Comparison of ENCODE assay signal across 1 cellular context in genomic region chr7:27162548-27162848, GRCh38.
TF ChIP-seq lines count a peak whose summit lies in the region.

No MANE protein-coding gene starts in this region.

TF ChIP-seq in endothelial cell of umbilical vein, 7 proteins besides CTCF, POLR2A, EP300 and RAD21:
- TF ChIP-seq JUN (IDR thresholded peaks at IDR 0.05; ENCODE audit: borderline replicate concordance, insufficient read depth, insufficient read length, low read depth): no peak
- TF ChIP-seq FOS (IDR thresholded peaks at IDR 0.05; ENCODE audit: borderline replicate concordance, insufficient read depth, low read length): no peak
- TF ChIP-seq MYC (IDR thresholded peaks at IDR 0.05; ENCODE audit: low read depth, low read length): no peak
- no peak for TF ChIP-seq EZH2 (IDR thresholded peaks at IDR 0.05; ENCODE audit: borderline replicate concordance, low read depth, low read length, severe bottlenecking)
- TF ChIP-seq, protein P1, sequence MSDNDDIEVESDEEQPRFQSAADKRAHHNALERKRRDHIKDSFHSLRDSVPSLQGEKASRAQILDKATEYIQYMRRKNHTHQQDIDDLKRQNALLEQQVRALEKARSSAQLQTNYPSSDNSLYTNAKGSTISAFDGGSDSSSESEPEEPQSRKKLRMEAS (IDR thresholded peaks at IDR 0.05; ENCODE audit: insufficient read depth, insufficient read length): no peak
- TF ChIP-seq GATA2 (IDR thresholded peaks at IDR 0.05; ENCODE audit: insufficient read depth, insufficient read length, low read depth, low read length): no peak
- no peak for TF ChIP-seq POLR2AphosphoS5 (IDR thresholded peaks at IDR 0.05; ENCODE audit: insufficient read depth, low read depth, low read length)
TF ChIP-seq in endothelial cell of umbilical vein: peak in this region for 0.
